Comparison of ENCODE assay signal across 9 cellular contexts in genomic region chr6:53336070-53336469, GRCh38. TPM values are rescaled to one million over a fixed set of nuclear protein-coding genes. Genes with fewer than 3 reads are reported as not detected.
DNase-seq lines count a peak whose midpoint lies in the region; ATAC-seq and TF ChIP-seq lines count a peak whose summit lies in the region.
"Had no signal": no experiment of that assay in that cellular context is flagged by ENCODE, and none has a peak within 500 bp of the region (broad histone marks: within the 10 kb centered on the region; RNA-seq: fewer than 3 reads in every experiment).

No MANE protein-coding gene starts in this region.

- H3K4me1 Mint-ChIP-seq in activated T-cell treated with anti-CD3 and anti-CD28 coated beads, Interleukin-2, amount 50 U/mL, for 24 hours (ENCODE audit: low read depth) = peaks cover 92% of the 10 kb centered on the region
- H3K4me1 Mint-ChIP-seq in WTC11 = peaks cover 65% of the 10 kb centered on the region

- H3K4me1 ChIP-seq in left lung = peaks cover 23 to 59% of the 10 kb centered on the region in 2 donors

- peaks cover 3% of the 10 kb centered on the region for H3K9me3 Mint-ChIP-seq in activated T-cell treated with anti-CD3 and anti-CD28 coated beads, Interleukin-2, amount 50 U/mL, for 24 hours
- no peaks in the 10 kb centered on the region for H3K9me3 Mint-ChIP-seq in WTC11

- POLR2A ChIA-PET in WTC11 (lab: Charles Lee) = no interaction called here

- intact Hi-C loops in left lung (cut with DNase I) = no loop called here

- H3K27ac Mint-ChIP-seq in activated T-cell treated with anti-CD3 and anti-CD28 coated beads, Interleukin-2, amount 50 U/mL, for 24 hours = peak overlapping the region; percentile 99
- H3K27ac Mint-ChIP-seq in WTC11 = peak overlapping the region; percentile 82

- H3K36me3 Mint-ChIP-seq in activated T-cell treated with anti-CD3 and anti-CD28 coated beads, Interleukin-2, amount 50 U/mL, for 24 hours (ENCODE audit: low read depth) = peaks cover 53% of the 10 kb centered on the region
- peaks cover 10% of the 10 kb centered on the region for H3K36me3 Mint-ChIP-seq in WTC11

- H3K27me3 Mint-ChIP-seq in activated T-cell treated with anti-CD3 and anti-CD28 coated beads, Interleukin-2, amount 50 U/mL, for 24 hours = no peaks in the 10 kb centered on the region
- H3K27me3 Mint-ChIP-seq in WTC11 (ENCODE audit: low read depth) = no peaks in the 10 kb centered on the region

- peak overlapping the region; percentile 78 for H3K4me3 Mint-ChIP-seq in activated T-cell treated with anti-CD3 and anti-CD28 coated beads, Interleukin-2, amount 50 U/mL, for 24 hours
- no peak overlapping the region for H3K4me3 Mint-ChIP-seq in WTC11

- ATAC-seq in WTC11 (no peak), left lung (peak; percentile 80), GM18520 (IDR thresholded peaks at IDR 0.05; ENCODE audit: unreplicated experiment) (no peak)

- H3K36me3 ChIP-seq in left lung = no peaks in the 10 kb centered on the region

- DNase-seq in activated T-cell treated with anti-CD3 and anti-CD28 coated beads, Interleukin-2, amount 50 U/mL, for 24 hours = no peak
- no peak for DNase-seq in activated T-cell treated with anti-CD3 and anti-CD28 coated beads, Interleukin-2, amount 50 U/mL, for 48 hours
- DNase-seq in WTC11 (ENCODE audit: low spot score) = no peak
- no peak for DNase-seq in left lung
- DNase-seq in substantia nigra (lab: John Stamatoyannopoulos, UW) = no peak
- DNase-seq in DMS79 treated with DMSO at 0.1 percent for 48 hours (lab: John Stamatoyannopoulos, UW) = no peak
- no peak for DNase-seq in SHP77 (lab: John Stamatoyannopoulos, UW)
- DNase-seq: NCI-H1930 had no signal

- H3K27ac ChIP-seq in left lung (peak overlapping the region; percentile 22 to 87), substantia nigra (ENCODE audit: low read depth, low read length, poor library complexity, severe bottlenecking) (peak overlapping the region; percentile 23)

- CTCF ChIA-PET in WTC11 (lab: Charles Lee) = interaction anchor here (0.6 to 1.0 kb wide), 2 partner anchors 9 to 12 kb away, joined by 3 read pairs; no protein-coding TSS in a partner anchor

- H3K4me3 ChIP-seq in left lung = no peak overlapping the region

- H3K27me3 ChIP-seq in left lung = no peaks in the 10 kb centered on the region

- no peaks in the 10 kb centered on the region for H3K9me3 ChIP-seq in left lung

- TF ChIP-seq CTCF in WTC11 (IDR thresholded peaks at IDR 0.05) (no peak), left lung (IDR thresholded peaks at IDR 0.05) (no peak)

TF ChIP-seq in WTC11, 78 proteins besides CTCF, POLR2A, EP300 and RAD21 (continues in another document):
- TF ChIP-seq CREM (CRISPR knock-in tag; IDR thresholded peaks at IDR 0.05) = no peak
- TF ChIP-seq TEAD4 (CRISPR knock-in tag; IDR thresholded peaks at IDR 0.05) = no peak
- TF ChIP-seq HMGXB4 (CRISPR knock-in tag; IDR thresholded peaks at IDR 0.05) = no peak
- no peak for TF ChIP-seq JAZF1 (CRISPR knock-in tag; IDR thresholded peaks at IDR 0.05)
- no peak for TF ChIP-seq E2F4 (CRISPR knock-in tag; IDR thresholded peaks at IDR 0.05; ENCODE audit: borderline replicate concordance, low read depth)
- TF ChIP-seq ZNF532 (CRISPR knock-in tag; IDR thresholded peaks at IDR 0.05; ENCODE audit: borderline replicate concordance) = no peak
- no peak for TF ChIP-seq PREB (CRISPR knock-in tag; IDR thresholded peaks at IDR 0.05; ENCODE audit: borderline replicate concordance)
- TF ChIP-seq OVOL2 (CRISPR knock-in tag; IDR thresholded peaks at IDR 0.05; ENCODE audit: borderline replicate concordance) = no peak
- no peak for TF ChIP-seq NFYB (CRISPR knock-in tag; conservative IDR thresholded peaks at IDR 0.05; ENCODE audit: low read depth)
- no peak for TF ChIP-seq ZNF671 (CRISPR knock-in tag; IDR thresholded peaks at IDR 0.05)
- TF ChIP-seq GABPB1 (CRISPR knock-in tag; IDR thresholded peaks at IDR 0.05) = no peak
- TF ChIP-seq USF2 (CRISPR knock-in tag; IDR thresholded peaks at IDR 0.05) = no peak
- no peak for TF ChIP-seq ESRRA (CRISPR knock-in tag; IDR thresholded peaks at IDR 0.05; ENCODE audit: borderline replicate concordance)

RNA-seq across cellular contexts. Expression of gene ELOVL5, which starts 12.7 kb away (rescaled TPM):
- 122 to 139 TPM (median 137 TPM) in 3 replicates for total RNA-seq in WTC11 (2021)
- total RNA-seq in left lung = 100 to 1,000 TPM; 127 to 132 TPM
